22 cellular contexts compared by ENCODE assay signal in the genomic region with DNA sequence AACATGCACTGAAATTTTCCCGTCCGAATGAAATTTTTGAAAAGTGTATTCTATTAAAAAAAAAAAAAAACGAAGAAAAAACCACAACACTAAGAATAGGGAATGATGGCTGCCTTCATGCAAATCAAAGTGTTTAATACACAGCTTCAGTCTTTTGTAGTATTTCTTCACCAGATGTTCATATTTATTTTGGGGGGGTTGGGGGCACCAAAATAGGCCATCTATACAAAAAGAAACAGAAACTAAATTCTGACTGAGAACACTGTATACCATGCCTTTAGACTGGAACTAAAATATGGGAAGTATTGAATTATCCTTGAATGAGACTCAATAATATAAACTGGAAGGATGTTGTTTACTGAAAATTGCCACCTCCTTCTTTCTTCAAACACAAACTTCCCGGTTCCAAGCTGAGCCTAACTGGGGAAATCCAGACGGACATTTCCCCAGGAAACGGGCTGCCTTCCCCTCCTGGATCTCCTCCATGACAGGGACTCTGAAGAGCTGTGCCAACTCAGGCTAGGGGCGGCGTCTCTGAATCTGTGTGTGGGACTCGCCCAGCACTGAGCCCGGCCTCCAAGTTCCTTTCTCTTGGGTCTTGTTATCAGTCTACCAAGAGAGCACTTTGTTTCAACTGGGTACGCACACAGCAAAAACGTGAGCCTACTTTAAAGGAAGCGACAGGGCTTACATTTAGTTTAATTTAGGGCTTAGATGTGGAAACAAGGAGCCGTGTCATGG.
DNase-seq lines count a peak whose midpoint lies in the region; ATAC-seq and TF ChIP-seq lines count a peak whose summit lies in the region.
"Had no signal": no experiment of that assay in that cellular context is flagged by ENCODE, and none has a peak within 500 bp of the region (broad histone marks: within the 10 kb centered on the region; RNA-seq: fewer than 3 reads in every experiment).

No MANE protein-coding gene starts in this region.

- no peak overlapping the region for H3K4me3 Mint-ChIP-seq in naive thymus-derived CD8-positive, alpha-beta T cell
- H3K4me3 Mint-ChIP-seq: CD14-positive monocyte; CD8-positive, alpha-beta memory T cell; T-helper 2 cell treated with Interferon-gamma antibody and Interleukin-4, amounts not matched to agents 5 μg/mL and 100 μg/mL, for 36 hours had no signal

- peaks cover 2 to 26% (median 13%) of the 10 kb centered on the region in 9 donors for H3K9me3 Mint-ChIP-seq in naive thymus-derived CD8-positive, alpha-beta T cell

- H3K4me1 ChIP-seq in BLaER1 treated with 17β-estradiol and CSF1 and Interleukin-3, amounts not matched to agents 10 nM and 100 nM: peaks cover 5 to 51% (median 44%) of the 10 kb centered on the region in 10 experiments; a peak in 15 of 20 replicates
- peaks cover 27% of the 10 kb centered on the region for H3K4me1 ChIP-seq in DND-41 (ENCODE audit: insufficient read depth, low read length)
- H3K4me1 ChIP-seq in OCI-LY1 (ENCODE audit: insufficient read depth, low read length, severe bottlenecking): peaks cover 85% of the 10 kb centered on the region
- H3K4me1 ChIP-seq: A549 had no signal

- H3K27me3 ChIP-seq in BLaER1 treated with 17β-estradiol and CSF1 and Interleukin-3, amounts not matched to agents 10 nM and 100 nM: no peaks in the 10 kb centered on the region
- H3K27me3 ChIP-seq in DND-41 (ENCODE audit: insufficient read depth, low read length, poor library complexity) (no peaks in the 10 kb centered on the region), OCI-LY1 (ENCODE audit: insufficient read depth, low read length) (no peaks in the 10 kb centered on the region)
- H3K27me3 ChIP-seq: MG63 had no signal

- no peaks in the 10 kb centered on the region for H3K36me3 ChIP-seq in BLaER1 treated with 17β-estradiol and CSF1 and Interleukin-3, amounts not matched to agents 10 nM and 100 nM
- H3K36me3 ChIP-seq in DND-41 (ENCODE audit: insufficient read depth, low read length) (no peaks in the 10 kb centered on the region), OCI-LY1 (ENCODE audit: insufficient read depth, low read length) (no peaks in the 10 kb centered on the region)
- H3K36me3 ChIP-seq: MG63 had no signal

- H2AFZ ChIP-seq in DND-41 (ENCODE audit: low read depth, low read length): no peak overlapping the region
- 0 out of 2 replicates have a peak overlapping the region, but pooled peaks have one; percentile 6 for H2AFZ ChIP-seq in OCI-LY1 (ENCODE audit: low read length)

- H4K20me1 ChIP-seq in BLaER1 treated with 17β-estradiol and CSF1 and Interleukin-3, amounts not matched to agents 10 nM and 100 nM: no peaks in the 10 kb centered on the region
- H4K20me1 ChIP-seq in DND-41 (ENCODE audit: insufficient read depth, low read length): no peaks in the 10 kb centered on the region
- H4K20me1 ChIP-seq in OCI-LY1 (ENCODE audit: insufficient read depth, low read length): no peaks in the 10 kb centered on the region

- peaks cover 0 to 16% (median 5%) of the 10 kb centered on the region in 11 experiments; a peak in 12 of 22 replicates for H3K9me3 ChIP-seq in BLaER1 treated with 17β-estradiol and CSF1 and Interleukin-3, amounts not matched to agents 10 nM and 100 nM (replicated peaks in 1 of 11)
- H3K9me3 ChIP-seq in DND-41 (ENCODE audit: insufficient read depth, low read length, severe bottlenecking) (peaks cover under 1% of the 10 kb centered on the region), OCI-LY1 (ENCODE audit: low read length) (no peaks in the 10 kb centered on the region)
- H3K9me3 ChIP-seq: A549, MG63 had no signal

- peak; percentile 65 for ATAC-seq in DND-41 (ENCODE audit: insufficient read depth, low read depth)
- no peak for ATAC-seq in HG02840 (IDR thresholded peaks at IDR 0.05; ENCODE audit: low FRiP score, unreplicated experiment)
- no peak for ATAC-seq in naive thymus-derived CD8-positive, alpha-beta T cell
- ATAC-seq: A549 had no signal

- no peaks in the 10 kb centered on the region for H3K9me2 ChIP-seq in OCI-LY1 (ENCODE audit: low read depth, low read length)

- no peaks in the 10 kb centered on the region for H3K27me3 Mint-ChIP-seq in naive thymus-derived CD8-positive, alpha-beta T cell
- H3K27me3 Mint-ChIP-seq: CD8-positive, alpha-beta memory T cell had no signal

- H3F3A ChIP-seq in OCI-LY1 (ENCODE audit: insufficient read depth, low read length): 0 out of 2 replicates have a peak, but pooled peaks cover 13% of the 10 kb centered on the region

- H3K4me1 Mint-ChIP-seq in naive thymus-derived CD8-positive, alpha-beta T cell: no peaks in the 10 kb centered on the region
- H3K4me1 Mint-ChIP-seq: CD14-positive monocyte; CD8-positive, alpha-beta memory T cell had no signal

- H3K9ac ChIP-seq in BLaER1 treated with 17β-estradiol and CSF1 and Interleukin-3, amounts not matched to agents 10 nM and 100 nM: no peak overlapping the region
- H3K9ac ChIP-seq in DND-41 (ENCODE audit: low read depth, low read length) (no peak overlapping the region), OCI-LY1 (ENCODE audit: low read length) (peak overlapping the region; percentile 45; the same call in 1 of the 2 replicates)

- POLR2A ChIA-PET in naive thymus-derived CD8-positive, alpha-beta T cell (lab: Charles Lee): no interaction called here

- no peak overlapping the region for H3K27ac Mint-ChIP-seq in naive thymus-derived CD8-positive, alpha-beta T cell
- H3K27ac Mint-ChIP-seq: CD14-positive monocyte; CD8-positive, alpha-beta memory T cell; T-helper 2 cell treated with Interferon-gamma antibody and Interleukin-4, amounts not matched to agents 5 μg/mL and 100 μg/mL, for 36 hours had no signal

- H3K36me3 Mint-ChIP-seq in naive thymus-derived CD8-positive, alpha-beta T cell: no peaks in the 10 kb centered on the region
- H3K36me3 Mint-ChIP-seq: CD14-positive monocyte had no signal

- TF ChIP-seq CTCF in DND-41 (IDR thresholded peaks at IDR 0.05; ENCODE audit: borderline replicate concordance, extremely low read depth, low read length, poor library complexity, severe bottlenecking) (no peak), OCI-LY1 (IDR thresholded peaks at IDR 0.05; ENCODE audit: low read length) (no peak)

- peak overlapping the region; percentile 7 to 74 (median 62); a peak in 19 of 22 replicates for H3K4me2 ChIP-seq in BLaER1 treated with 17β-estradiol and CSF1 and Interleukin-3, amounts not matched to agents 10 nM and 100 nM
- H3K4me2 ChIP-seq in DND-41 (ENCODE audit: insufficient read depth, low read length): no peak overlapping the region
- H3K4me2 ChIP-seq in OCI-LY1 (ENCODE audit: low read length): peak overlapping the region; percentile 54; the same call in 1 of the 2 replicates
- H3K4me2 ChIP-seq: A549 had no signal

- no peak overlapping the region for H3K4me3 ChIP-seq in BLaER1 treated with 17β-estradiol and CSF1 and Interleukin-3, amounts not matched to agents 10 nM and 100 nM
- H3K4me3 ChIP-seq in DND-41 (ENCODE audit: low read depth in 1 of 2, low read length in 2 of 2): no peak overlapping the region
- peak overlapping the region; percentile 30 for H3K4me3 ChIP-seq in OCI-LY1 (ENCODE audit: low read depth, low read length, poor library complexity, severe bottlenecking)
- H3K4me3 ChIP-seq: A549, MG63 had no signal

- DNase-seq in DND-41 (no peak), myocyte (ENCODE audit: low read depth) (peak; percentile 1)
- DNase-seq in activated CD4-positive, alpha-beta T cell treated with anti-CD3 and anti-CD28 coated beads, Interleukin-2, amount 50 U/mL, for 1 hour: no peak
- DNase-seq in naive thymus-derived CD8-positive, alpha-beta T cell: no peak
- DNase-seq: CD8-positive, alpha-beta memory T cell; DMS 273 treated with DMSO at 0.1 percent for 48 hours; H7; IMR-90; KG1; MG63; NCI-H1048; NCI-H1417; NCI-H1694; NCI-H2029 treated with DMSO at 0.1 percent for 48 hours; NCI-H2227 treated with DMSO at 0.1 percent for 48 hours; T-helper 1 cell had no signal

- peak overlapping the region in 1 of 11 experiments; percentile 58; a peak in 1 of 22 replicates for H3K27ac ChIP-seq in BLaER1 treated with 17β-estradiol and CSF1 and Interleukin-3, amounts not matched to agents 10 nM and 100 nM
- H3K27ac ChIP-seq in DND-41 (ENCODE audit: low read length): no peak overlapping the region; the same call in 1 of the 2 replicates
- peak overlapping the region; percentile 99 for H3K27ac ChIP-seq in OCI-LY1 (ENCODE audit: low read depth, low read length, poor library complexity, severe bottlenecking)
- H3K27ac ChIP-seq: A549 had no signal

- H3K79me2 ChIP-seq in DND-41 (ENCODE audit: insufficient read depth, low read length): no peaks in the 10 kb centered on the region
- no peaks in the 10 kb centered on the region for H3K79me2 ChIP-seq in OCI-LY1 (ENCODE audit: insufficient read depth, low read length)
